ENCODE assay signal across 24 cellular contexts in the genomic region with DNA sequence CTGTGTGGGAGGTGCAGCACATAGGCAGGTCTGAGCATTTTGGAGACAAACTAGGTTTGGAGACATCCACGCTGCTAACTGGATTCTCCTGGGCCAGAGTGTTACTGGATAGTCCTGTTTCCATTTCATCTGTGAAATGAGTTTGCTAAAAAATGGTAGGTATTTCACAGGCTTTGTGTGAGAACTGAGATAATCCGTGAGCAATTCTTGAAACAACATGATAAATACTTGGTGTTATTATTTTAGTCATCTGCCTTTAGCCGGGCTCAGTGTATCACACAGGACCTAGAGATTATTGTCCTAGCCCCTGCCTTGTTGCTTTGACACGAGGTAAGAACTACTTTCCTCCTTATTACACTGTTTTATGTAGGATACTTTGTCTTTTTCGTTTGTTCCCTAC.
A peak's percentile ranks its signal among the peaks of the same experiment; 100 is the strongest.
DNase-seq lines count a peak whose midpoint lies in the region; ATAC-seq, FAIRE-seq and TF ChIP-seq lines count a peak whose summit lies in the region.
"Had no signal": no experiment of that assay in that cellular context is flagged by ENCODE, and none has a peak within 500 bp of the region (broad histone marks: within the 10 kb centered on the region; RNA-seq: fewer than 3 reads in every experiment).

No MANE protein-coding gene starts in this region.

- peaks cover 20 to 42% (median 32%) of the 10 kb centered on the region in 3 donors for H3K4me1 Mint-ChIP-seq in CD8-positive, alpha-beta memory T cell
- peaks cover 8 to 40% (median 22%) of the 10 kb centered on the region in 7 donors for H3K4me1 Mint-ChIP-seq in naive thymus-derived CD4-positive, alpha-beta T cell

- H3K27me3 Mint-ChIP-seq in CD8-positive, alpha-beta memory T cell: peaks cover 4 to 5% of the 10 kb centered on the region in 2 donors
- H3K27me3 Mint-ChIP-seq in naive thymus-derived CD4-positive, alpha-beta T cell: peaks cover 0 to 60% (median 0%) of the 10 kb centered on the region in 5 donors

- POLR2A ChIA-PET in CD8-positive, alpha-beta memory T cell (lab: Charles Lee): no interaction called here
- POLR2A ChIA-PET in naive thymus-derived CD4-positive, alpha-beta T cell (lab: Charles Lee): interaction anchor here (1.0 to 1.3 kb wide), 2 partner anchors 8 to 11 kb away, joined by 3 to 7 read pairs; no protein-coding TSS in a partner anchor

- peaks cover 5% of the 10 kb centered on the region; the same call in 1 of the 2 replicates for H3F3A ChIP-seq in Loucy (ENCODE audit: low read depth)

- H3K27ac ChIP-seq in CD8-positive, alpha-beta memory T cell (ENCODE audit: low read depth, low read length): no peak overlapping the region
- H3K27ac ChIP-seq in naive thymus-derived CD4-positive, alpha-beta T cell (ENCODE audit: low read depth, low read length): no peak overlapping the region
- H3K27ac ChIP-seq: gastroesophageal sphincter, lower lobe of right lung had no signal

- peak overlapping the region in 6 of 7 donors; percentile 75 to 87 (median 82) for H3K4me3 Mint-ChIP-seq in CD8-positive, alpha-beta memory T cell
- peak overlapping the region in 7 of 10 donors; percentile 73 to 90 (median 84) for H3K4me3 Mint-ChIP-seq in naive thymus-derived CD4-positive, alpha-beta T cell

- FAIRE-seq in HTR-8/SVneo (lab: Jason Lieb, UNC): no peak
- FAIRE-seq: D721Med, keratinocyte, small intestine had no signal

- no peaks in the 10 kb centered on the region for H3K27me3 ChIP-seq in CD8-positive, alpha-beta memory T cell (ENCODE audit: insufficient read depth, low read length, poor library complexity, severe bottlenecking)
- H3K27me3 ChIP-seq in Loucy (ENCODE audit: insufficient read depth, low read length, poor library complexity, severe bottlenecking): no peaks in the 10 kb centered on the region
- H3K27me3 ChIP-seq in naive thymus-derived CD4-positive, alpha-beta T cell (ENCODE audit: control insufficient read depth in 2 of 2, insufficient read depth in 2 of 2, low read length in 2 of 2): no peaks in the 10 kb centered on the region
- H3K27me3 ChIP-seq: MG63 had no signal

- peak overlapping the region; percentile 82 for H3K4me2 ChIP-seq in Loucy (ENCODE audit: low read depth, low read length, poor library complexity, severe bottlenecking)

- H2AFZ ChIP-seq in Loucy (ENCODE audit: low read length): peak overlapping the region; percentile 76

- ATAC-seq in GM18868 (IDR thresholded peaks at IDR 0.05; ENCODE audit: unreplicated experiment): peak; percentile 26
- ATAC-seq in naive thymus-derived CD4-positive, alpha-beta T cell: no peak
- ATAC-seq: esophagus mucosa, gastroesophageal sphincter, lower lobe of right lung, Right ventricle myocardium inferior had no signal

- H3K9me2 ChIP-seq in Loucy (replicated peaks; ENCODE audit: low read depth, low read length): no peaks in the 10 kb centered on the region

- intact Hi-C loops in naive thymus-derived CD4-positive, alpha-beta T cell (cut with micrococcal nuclease): loop anchor here in 1 of 2 donors (2.0 kb wide), 1 partner anchor 14 kb away; no protein-coding TSS in a partner anchor

- no peaks in the 10 kb centered on the region for H3K36me3 ChIP-seq in CD8-positive, alpha-beta memory T cell (ENCODE audit: insufficient read depth, low read length)
- H3K36me3 ChIP-seq in Loucy (ENCODE audit: insufficient read depth, low read length): no peaks in the 10 kb centered on the region
- H3K36me3 ChIP-seq in naive thymus-derived CD4-positive, alpha-beta T cell (ENCODE audit: control insufficient read depth in 2 of 3, insufficient read depth in 3 of 3, low read length in 3 of 3): no peaks in the 10 kb centered on the region
- H3K36me3 ChIP-seq: gastroesophageal sphincter, lower lobe of right lung, MG63 had no signal

- DNase-seq in CD8-positive, alpha-beta memory T cell: no peak
- DNase-seq in naive thymus-derived CD4-positive, alpha-beta T cell: no peak
- DNase-seq in GM13977 (ENCODE audit: low spot score): no peak
- DNase-seq in HTR-8/SVneo (ENCODE audit: insufficient read length, low spot score): no peak
- DNase-seq in NOMO-1 treated with dmso at 0.1 percent for 144 hours (lab: John Stamatoyannopoulos, UW; ENCODE audit: unreplicated experiment): no peak
- DNase-seq: activated CD4-positive, alpha-beta T cell treated with anti-CD3 and anti-CD28 coated beads for 48 hours; activated naive CD4-positive, alpha-beta T cell treated with anti-CD3 and anti-CD28 coated beads, Interleukin-2, amount 50 U/mL, for 16 hours; AML-193; effector CD4-positive, alpha-beta T cell; GOT3; lower lobe of right lung; MG63; NCI-H748 treated with DMSO at 0.1 percent for 48 hours; nucleus accumbens; OCI-M1; small intestine; stimulated activated naive CD8-positive, alpha-beta T cell treated with anti-CD3 and anti-CD28 coated beads, Interleukin-15, amount 100 ng/mL, for 72 hours had no signal

- peaks cover 25% of the 10 kb centered on the region for H3K4me1 ChIP-seq in CD8-positive, alpha-beta memory T cell (ENCODE audit: insufficient read depth, low read length)
- H3K4me1 ChIP-seq in Loucy (ENCODE audit: insufficient read depth, low read length, poor library complexity, severe bottlenecking): peaks cover 62% of the 10 kb centered on the region
- peaks cover 4 to 21% of the 10 kb centered on the region in 2 donors for H3K4me1 ChIP-seq in naive thymus-derived CD4-positive, alpha-beta T cell (ENCODE audit: control insufficient read depth in 2 of 2, insufficient read depth in 2 of 2, low read length in 2 of 2)
- H3K4me1 ChIP-seq: gastroesophageal sphincter, lower lobe of right lung had no signal

- CTCF ChIA-PET in CD8-positive, alpha-beta memory T cell (lab: Charles Lee): no interaction called here
- CTCF ChIA-PET in naive thymus-derived CD4-positive, alpha-beta T cell (lab: Charles Lee): interaction anchor here (1.1 kb wide), 1 partner anchor 8 kb away, joined by 3 read pairs; no protein-coding TSS in a partner anchor

- H3K36me3 Mint-ChIP-seq in CD8-positive, alpha-beta memory T cell: no peaks in the 10 kb centered on the region
- no peaks in the 10 kb centered on the region for H3K36me3 Mint-ChIP-seq in naive thymus-derived CD4-positive, alpha-beta T cell

- in situ Hi-C loops in GM13977 (cut with MboI; ENCODE audit: low pct_unique_long_range_greater_than_20kb, low sequenced_read_pairs, unreplicated experiment): no loop called here

- peak overlapping the region; percentile 75 for H3K9ac ChIP-seq in Loucy (ENCODE audit: low read depth, low read length, poor library complexity, severe bottlenecking)

- no peaks in the 10 kb centered on the region for H3K9me3 Mint-ChIP-seq in CD8-positive, alpha-beta memory T cell
- H3K9me3 Mint-ChIP-seq in naive thymus-derived CD4-positive, alpha-beta T cell: no peaks in the 10 kb centered on the region
- H3K9me3 Mint-ChIP-seq: stimulated activated naive CD8-positive, alpha-beta T cell treated with anti-CD3 and anti-CD28 coated beads, Interleukin-15, amount 100 ng/mL, for 72 hours had no signal

- H4K20me1 ChIP-seq in Loucy (ENCODE audit: insufficient read depth, low read length, poor library complexity, severe bottlenecking): no peaks in the 10 kb centered on the region

- H3K79me2 ChIP-seq in Loucy (ENCODE audit: insufficient read depth, low read length): no peaks in the 10 kb centered on the region

- peak overlapping the region in 5 of 8 donors; percentile 63 to 91 (median 79) for H3K27ac Mint-ChIP-seq in CD8-positive, alpha-beta memory T cell
- peak overlapping the region in 2 of 9 donors; percentile 81 to 82 for H3K27ac Mint-ChIP-seq in naive thymus-derived CD4-positive, alpha-beta T cell
- H3K27ac Mint-ChIP-seq: stimulated activated naive CD8-positive, alpha-beta T cell treated with anti-CD3 and anti-CD28 coated beads, Interleukin-15, amount 100 ng/mL, for 72 hours had no signal

- TF ChIP-seq CTCF in Loucy (conservative IDR thresholded peaks at IDR 0.05; ENCODE audit: low read length): no peak
- no peak for TF ChIP-seq CTCF in GM13977 (IDR thresholded peaks at IDR 0.05; ENCODE audit: extremely low read depth, insufficient read depth, missing control alignments)

- H3K9me3 ChIP-seq in CD8-positive, alpha-beta memory T cell (ENCODE audit: low read length): no peaks in the 10 kb centered on the region
- H3K9me3 ChIP-seq in Loucy (ENCODE audit: insufficient read depth, low read depth, low read length): no peaks in the 10 kb centered on the region
- no peaks in the 10 kb centered on the region for H3K9me3 ChIP-seq in naive thymus-derived CD4-positive, alpha-beta T cell (ENCODE audit: control insufficient read depth in 2 of 3, low read length in 3 of 3)
- H3K9me3 ChIP-seq: gastroesophageal sphincter, lower lobe of right lung, MG63 had no signal

- H3K4me3 ChIP-seq in CD8-positive, alpha-beta memory T cell (ENCODE audit: low read length): no peak overlapping the region
- peak overlapping the region; percentile 70 for H3K4me3 ChIP-seq in Loucy (ENCODE audit: low read length, poor library complexity, severe bottlenecking)
- H3K4me3 ChIP-seq in naive thymus-derived CD4-positive, alpha-beta T cell (ENCODE audit: low read length): no peak overlapping the region
- H3K4me3 ChIP-seq: gastroesophageal sphincter, lower lobe of right lung, MG63 had no signal
